Comparison of ENCODE assay signal across 9 cellular contexts in genomic region chr1:168474322-168474721, GRCh38.
"Had no signal": no experiment of that assay in that cellular context is flagged by ENCODE, and none has a peak within 500 bp of the region (broad histone marks: within the 10 kb centered on the region; RNA-seq: fewer than 3 reads in every experiment).

No MANE protein-coding gene starts in this region.

- DNase-seq: GM23248, GOT3, H9, HCEC 1CT, IMR-90, KBM-7 had no signal

- FAIRE-seq: H54 had no signal

- H2AFZ ChIP-seq: GM23248 had no signal

- H3K4me3 ChIP-seq: GM23248 had no signal

- H3K4me2 ChIP-seq: KMS-11 had no signal

- H3K9ac ChIP-seq: GM23248, KMS-11 had no signal

- H3K27ac ChIP-seq: GM23248, HL-60, KMS-11 had no signal
